In genomic region chr11:134050541-134051383, GRCh38 we compare ENCODE assay signal across 8 cellular contexts. TPM values are rescaled to one million over a fixed set of nuclear protein-coding genes. Genes with fewer than 3 reads are reported as not detected.
DNase-seq lines count a peak whose midpoint lies in the region; ATAC-seq and TF ChIP-seq lines count a peak whose summit lies in the region.

No MANE protein-coding gene starts in this region.

- intact Hi-C loops in natural killer cell (cut with micrococcal nuclease) = loop anchor here (2.0 kb wide), 1 partner anchor 88 kb away; no protein-coding TSS in a partner anchor

- CTCF ChIA-PET in CD8-positive, alpha-beta memory T cell (lab: Charles Lee) = interaction anchor here (0.6 to 2.9 kb wide), 35 partner anchors 9 to 211 kb away, joined by 3 to 31 read pairs (median 4); partner anchors contain the start of gene JAM3

- DNase-seq in CD8-positive, alpha-beta memory T cell = peak; percentile 63 to 80 (median 65)
- peak; percentile 46 for DNase-seq in HK-2 (ENCODE audit: unreplicated experiment)
- peak; percentile 40 for DNase-seq in NOMO-1 treated with DMSO at 0.1 percent for 48 hours (lab: John Stamatoyannopoulos, UW; ENCODE audit: unreplicated experiment)
- peak; percentile 66 for DNase-seq in activated T-cell treated with anti-CD3 and anti-CD28 coated beads for 4 hours
- DNase-seq in erythroblast (lab: John Stamatoyannopoulos, UW) = peak; percentile 57 to 73
- peak; percentile 66 for DNase-seq in natural killer cell
- DNase-seq in stimulated activated naive CD4-positive, alpha-beta T cell treated with Interleukin-2 at 50 U/mL for 16 hours (lab: John Stamatoyannopoulos, UW) = peak; percentile 59

- no peaks in the 10 kb centered on the region for H3K36me3 ChIP-seq in CD8-positive, alpha-beta memory T cell (ENCODE audit: insufficient read depth, low read length)

- peak overlapping the region in 1 of 7 donors; percentile 32 for H3K4me3 Mint-ChIP-seq in CD8-positive, alpha-beta memory T cell
- H3K4me3 Mint-ChIP-seq in natural killer cell = no peak overlapping the region

- peak overlapping the region in 2 of 8 donors; percentile 24 to 76 for H3K27ac Mint-ChIP-seq in CD8-positive, alpha-beta memory T cell
- no peak overlapping the region for H3K27ac Mint-ChIP-seq in natural killer cell

- no peaks in the 10 kb centered on the region for H3K9me3 ChIP-seq in CD8-positive, alpha-beta memory T cell (ENCODE audit: low read length)

- H3K4me1 Mint-ChIP-seq in CD8-positive, alpha-beta memory T cell = peaks cover 2 to 6% (median 5%) of the 10 kb centered on the region in 3 donors
- H3K4me1 Mint-ChIP-seq in natural killer cell = no peaks in the 10 kb centered on the region

- POLR2A ChIA-PET in CD8-positive, alpha-beta memory T cell (lab: Charles Lee) = interaction anchor here (1.2 to 1.5 kb wide), 3 partner anchors 10 to 23 kb away, joined by 3 to 5 read pairs (median 5); no protein-coding TSS in a partner anchor

- peaks cover 0 to 1% (median 0%) of the 10 kb centered on the region in 5 donors for H3K9me3 Mint-ChIP-seq in CD8-positive, alpha-beta memory T cell
- no peaks in the 10 kb centered on the region for H3K9me3 Mint-ChIP-seq in natural killer cell

- TF ChIP-seq CTCF in natural killer cell (IDR thresholded peaks at IDR 0.05) = peak; percentile 86

- H3K36me3 Mint-ChIP-seq in CD8-positive, alpha-beta memory T cell = no peaks in the 10 kb centered on the region
- no peaks in the 10 kb centered on the region for H3K36me3 Mint-ChIP-seq in natural killer cell

- ATAC-seq in GM19463 (IDR thresholded peaks at IDR 0.05; ENCODE audit: unreplicated experiment) = peak; percentile 81
- peak; percentile 89 to 100 (median 100) for ATAC-seq in natural killer cell

- peaks cover 6% of the 10 kb centered on the region for H3K4me1 ChIP-seq in CD8-positive, alpha-beta memory T cell (ENCODE audit: insufficient read depth, low read length)

- TF ChIP-seq POLR2A in erythroblast (IDR thresholded peaks at IDR 0.05; ENCODE audit: low read length) = no peak

- H3K27ac ChIP-seq in CD8-positive, alpha-beta memory T cell (ENCODE audit: low read depth, low read length) = no peak overlapping the region

- peaks cover 4% of the 10 kb centered on the region for H3K27me3 ChIP-seq in CD8-positive, alpha-beta memory T cell (ENCODE audit: insufficient read depth, low read length, poor library complexity, severe bottlenecking)

- peaks cover 30 to 42% of the 10 kb centered on the region in 2 donors for H3K27me3 Mint-ChIP-seq in CD8-positive, alpha-beta memory T cell
- H3K27me3 Mint-ChIP-seq in natural killer cell (ENCODE audit: low read depth in 2 of 2) = peaks cover 31 to 34% of the 10 kb centered on the region in 2 donors

- no peak overlapping the region for H3K4me3 ChIP-seq in CD8-positive, alpha-beta memory T cell (ENCODE audit: low read length)

RNA-seq across cellular contexts. Expression of gene JAM3, which starts 18.1 kb away (rescaled TPM):
- total RNA-seq in CD8-positive, alpha-beta memory T cell = 10 to 100 TPM; 12.5 to 14.8 TPM
- polyA plus RNA-seq in CD8-positive, alpha-beta memory T cell = 4.9 TPM
- total RNA-seq in natural killer cell = 1 to 10 TPM; 2.1 to 3.8 (median 2.4) TPM
